In genomic region chr17:78976907-78977680, GRCh38 we compare ENCODE assay signal across 12 cellular contexts. TPM values are rescaled to one million over a fixed set of nuclear protein-coding genes. Genes with fewer than 3 reads are reported as not detected.
A peak's percentile ranks its signal among the peaks of the same experiment; 100 is the strongest.
DNase-seq lines count a peak whose midpoint lies in the region; ATAC-seq and TF ChIP-seq lines count a peak whose summit lies in the region.
"Had no signal": no experiment of that assay in that cellular context is flagged by ENCODE, and none has a peak within 500 bp of the region (broad histone marks: within the 10 kb centered on the region; RNA-seq: fewer than 3 reads in every experiment).

No MANE protein-coding gene starts in this region.

- H3K4me3 Mint-ChIP-seq in activated naive CD4-positive, alpha-beta T cell treated with anti-CD3 and anti-CD28 coated beads, Interleukin-2, amount 50 U/mL, for 24 hours: peak overlapping the region; percentile 68
- peak overlapping the region; percentile 85 for H3K4me3 Mint-ChIP-seq in activated naive CD8-positive, alpha-beta T cell treated with anti-CD3 and anti-CD28 coated beads, Interleukin-2, amount 10 ng/mL, durations not matched to agents 7 days and 5 days
- H3K4me3 Mint-ChIP-seq in type B pancreatic cell: no peak overlapping the region

- no peak for ATAC-seq in activated naive CD8-positive, alpha-beta T cell treated with anti-CD3 and anti-CD28 coated beads, Interleukin-2, amount 10 ng/mL, durations not matched to agents 7 days and 5 days (ENCODE audit: low read depth)
- ATAC-seq in lung (ENCODE audit: insufficient read depth, low FRiP score) (no peak), HG03457 (IDR thresholded peaks at IDR 0.05; ENCODE audit: unreplicated experiment) (no peak), psoas muscle (no peak)

- no peaks in the 10 kb centered on the region for H3K36me3 Mint-ChIP-seq in activated naive CD4-positive, alpha-beta T cell treated with anti-CD3 and anti-CD28 coated beads, Interleukin-2, amount 50 U/mL, for 24 hours
- peaks cover 7% of the 10 kb centered on the region for H3K36me3 Mint-ChIP-seq in activated naive CD8-positive, alpha-beta T cell treated with anti-CD3 and anti-CD28 coated beads, Interleukin-2, amount 10 ng/mL, durations not matched to agents 7 days and 5 days
- H3K36me3 Mint-ChIP-seq in type B pancreatic cell: no peaks in the 10 kb centered on the region

- no peaks in the 10 kb centered on the region for H3K27me3 Mint-ChIP-seq in activated naive CD4-positive, alpha-beta T cell treated with anti-CD3 and anti-CD28 coated beads, Interleukin-2, amount 50 U/mL, for 24 hours
- no peaks in the 10 kb centered on the region for H3K27me3 Mint-ChIP-seq in activated naive CD8-positive, alpha-beta T cell treated with anti-CD3 and anti-CD28 coated beads, Interleukin-2, amount 10 ng/mL, durations not matched to agents 7 days and 5 days
- H3K27me3 Mint-ChIP-seq in type B pancreatic cell: no peaks in the 10 kb centered on the region

- 86 to 92% methylated on average over 20 of the region's 20 CpGs for WGBS in lung, 2 donors
- 83 to 92% (median 88%) methylated on average over 20 of the region's 20 CpGs for WGBS in psoas muscle, 3 donors

- no peak for DNase-seq in activated naive CD4-positive, alpha-beta T cell (lab: John Stamatoyannopoulos, UW)
- DNase-seq in activated naive CD8-positive, alpha-beta T cell treated with anti-CD3 and anti-CD28 coated beads, Interleukin-2, amount 10 ng/mL, durations not matched to agents 7 days and 5 days: no peak
- DNase-seq in lung (ENCODE audit: low spot score) (no peak), type B pancreatic cell (ENCODE audit: extremely low spot score, unreplicated experiment) (no peak), HuH-7 (ENCODE audit: low spot score) (no peak), psoas muscle (no peak)
- DNase-seq: dorsolateral prefrontal cortex, hippocampal formation, NCI-H1105, NCI-H774 had no signal

- H3K4me1 Mint-ChIP-seq in activated naive CD4-positive, alpha-beta T cell treated with anti-CD3 and anti-CD28 coated beads, Interleukin-2, amount 50 U/mL, for 24 hours: peaks cover 26% of the 10 kb centered on the region
- H3K4me1 Mint-ChIP-seq in activated naive CD8-positive, alpha-beta T cell treated with anti-CD3 and anti-CD28 coated beads, Interleukin-2, amount 10 ng/mL, durations not matched to agents 7 days and 5 days: peaks cover 14% of the 10 kb centered on the region
- peaks cover 23% of the 10 kb centered on the region for H3K4me1 Mint-ChIP-seq in type B pancreatic cell (ENCODE audit: unreplicated experiment)

- no peak overlapping the region for H3K27ac Mint-ChIP-seq in activated naive CD4-positive, alpha-beta T cell treated with anti-CD3 and anti-CD28 coated beads, Interleukin-2, amount 50 U/mL, for 24 hours
- peak overlapping the region; percentile 69 for H3K27ac Mint-ChIP-seq in activated naive CD8-positive, alpha-beta T cell treated with anti-CD3 and anti-CD28 coated beads, Interleukin-2, amount 10 ng/mL, durations not matched to agents 7 days and 5 days
- H3K27ac Mint-ChIP-seq in type B pancreatic cell: peak overlapping the region; percentile 53

- POLR2A ChIA-PET in activated naive CD8-positive, alpha-beta T cell treated with anti-CD3 and anti-CD28 coated beads, Interleukin-2, amount 10 ng/mL, durations not matched to agents 7 days and 5 days (lab: Charles Lee): no interaction called here

- H3K9me3 ChIP-seq in lung (ENCODE audit: control insufficient read depth in 2 of 2, insufficient read depth in 1 of 2, low read length in 1 of 2) (no peaks in the 10 kb centered on the region), psoas muscle (no peaks in the 10 kb centered on the region)

- no peaks in the 10 kb centered on the region for H3K9me3 Mint-ChIP-seq in activated naive CD4-positive, alpha-beta T cell treated with anti-CD3 and anti-CD28 coated beads, Interleukin-2, amount 50 U/mL, for 24 hours
- H3K9me3 Mint-ChIP-seq in activated naive CD8-positive, alpha-beta T cell treated with anti-CD3 and anti-CD28 coated beads, Interleukin-2, amount 10 ng/mL, durations not matched to agents 7 days and 5 days: no peaks in the 10 kb centered on the region
- H3K9me3 Mint-ChIP-seq in type B pancreatic cell: no peaks in the 10 kb centered on the region

- intact Hi-C loops in psoas muscle (cut with DNase I): loop anchor here in 1 of 2 donors (10.0 kb wide), 1 partner anchor 482 kb away; no protein-coding TSS in a partner anchor

- peaks cover 0 to 7% of the 10 kb centered on the region in 2 donors for H3K36me3 ChIP-seq in lung (ENCODE audit: control insufficient read depth in 2 of 2, insufficient read depth in 2 of 2, low read length in 2 of 2)
- H3K36me3 ChIP-seq in psoas muscle (ENCODE audit: insufficient read depth in 1 of 2, low read depth in 1 of 2): no peaks in the 10 kb centered on the region

- H3K4me3 ChIP-seq in lung: no peak overlapping the region
- H3K4me3 ChIP-seq in psoas muscle: no peak overlapping the region

- H3K27ac ChIP-seq in lung (ENCODE audit: low read depth in 1 of 2, low read length in 1 of 2) (peak overlapping the region; percentile 16 to 78), psoas muscle (no peak overlapping the region)

- H3K4me1 ChIP-seq in lung (ENCODE audit: control insufficient read depth in 2 of 2, insufficient read depth in 2 of 2, low read length in 2 of 2): peaks cover 9 to 24% of the 10 kb centered on the region in 2 donors
- H3K4me1 ChIP-seq in psoas muscle: peaks cover 28% of the 10 kb centered on the region

- H3K27me3 ChIP-seq in lung (ENCODE audit: control insufficient read depth, insufficient read depth) (no peaks in the 10 kb centered on the region), psoas muscle (ENCODE audit: insufficient read depth in 3 of 3, low read length in 2 of 3) (no peaks in the 10 kb centered on the region)
- H3K27me3 ChIP-seq: dorsolateral prefrontal cortex had no signal

- TF ChIP-seq CTCF in lung (IDR thresholded peaks at IDR 0.05; ENCODE audit: control extremely low read depth, extremely low read depth) (no peak), type B pancreatic cell (conservative IDR thresholded peaks at IDR 0.05) (no peak), psoas muscle (IDR thresholded peaks at IDR 0.05) (no peak)

RNA-seq across cellular contexts. Expression of gene LGALS3BP, which starts 2.6 kb away (rescaled TPM):
- total RNA-seq in activated naive CD8-positive, alpha-beta T cell treated with anti-CD3 and anti-CD28 coated beads, Interleukin-2, amount 10 ng/mL, durations not matched to agents 7 days and 5 days: 100 to 1,000 TPM; 193 to 222 TPM
- total RNA-seq in lung: 100 to 1,000 TPM; 183 to 479 TPM
- polyA plus RNA-seq in lung: 100 to 1,000 TPM; 229 to 261 TPM
- 154 and 202 TPM in 2 replicates for total RNA-seq in type B pancreatic cell (ENCODE audit: low replicate concordance)
- total RNA-seq in psoas muscle: 10 to 100 TPM; 12.9 to 35.5 (median 22.0) TPM
- 10 to 100 TPM in 1 of 3 donors, 1 to 10 TPM in 2; 8.9 to 14.9 (median 8.9) TPM for polyA plus RNA-seq in psoas muscle

RNA-seq across cellular contexts. Expression of gene CANT1, which starts 32.5 kb away (rescaled TPM):
- 10 to 100 TPM; 56.0 to 61.5 TPM for total RNA-seq in activated naive CD8-positive, alpha-beta T cell treated with anti-CD3 and anti-CD28 coated beads, Interleukin-2, amount 10 ng/mL, durations not matched to agents 7 days and 5 days
- total RNA-seq in lung: 10 to 100 TPM; 31.4 to 75.8 TPM
- polyA plus RNA-seq in lung: 10 to 100 TPM in 1 of 2 donors, 1 to 10 TPM in 1; 8.5 to 66.0 TPM
- 75.1 and 105 TPM in 2 replicates for total RNA-seq in type B pancreatic cell (ENCODE audit: low replicate concordance)
- total RNA-seq in psoas muscle: 10 to 100 TPM; 19.1 to 27.7 (median 21.0) TPM
- polyA plus RNA-seq in psoas muscle: 10 to 100 TPM; 10.2 to 34.3 (median 29.5) TPM

RNA-seq across cellular contexts. Expression of gene C1QTNF1, which starts 46.9 kb away (rescaled TPM):
- total RNA-seq in activated naive CD8-positive, alpha-beta T cell treated with anti-CD3 and anti-CD28 coated beads, Interleukin-2, amount 10 ng/mL, durations not matched to agents 7 days and 5 days: not detected
- total RNA-seq in lung (10 to 100 TPM in 1 of 2 donors, 1 to 10 TPM in 1; 7.4 to 35.7 TPM), type B pancreatic cell (ENCODE audit: low replicate concordance) (8.7 and 9.4 TPM in 2 replicates), psoas muscle (10 to 100 TPM; 10.5 to 22.8 (median 16.9) TPM)
- polyA plus RNA-seq in lung (10 to 100 TPM; 24.3 to 84.5 TPM), psoas muscle (10 to 100 TPM; 12.2 to 22.6 (median 16.4) TPM)

RNA-seq across cellular contexts. Expression of gene TIMP2, which starts 51.9 kb away (rescaled TPM):
- 1 to 10 TPM; 5.0 to 6.0 TPM for total RNA-seq in activated naive CD8-positive, alpha-beta T cell treated with anti-CD3 and anti-CD28 coated beads, Interleukin-2, amount 10 ng/mL, durations not matched to agents 7 days and 5 days
- total RNA-seq in lung (100 to 1,000 TPM in 1 of 2 donors, 10 to 100 TPM in 1; 95.6 to 176 TPM), type B pancreatic cell (ENCODE audit: low replicate concordance) (125 and 192 TPM in 2 replicates), psoas muscle (10 to 100 TPM; 18.5 to 53.6 (median 25.2) TPM)
- polyA plus RNA-seq in lung (10 to 100 TPM; 47.5 to 88.2 TPM), psoas muscle (10 to 100 TPM; 10.3 to 12.7 (median 10.6) TPM)
